Comparison of ENCODE assay signal across 1 cellular context in the genomic region with DNA sequence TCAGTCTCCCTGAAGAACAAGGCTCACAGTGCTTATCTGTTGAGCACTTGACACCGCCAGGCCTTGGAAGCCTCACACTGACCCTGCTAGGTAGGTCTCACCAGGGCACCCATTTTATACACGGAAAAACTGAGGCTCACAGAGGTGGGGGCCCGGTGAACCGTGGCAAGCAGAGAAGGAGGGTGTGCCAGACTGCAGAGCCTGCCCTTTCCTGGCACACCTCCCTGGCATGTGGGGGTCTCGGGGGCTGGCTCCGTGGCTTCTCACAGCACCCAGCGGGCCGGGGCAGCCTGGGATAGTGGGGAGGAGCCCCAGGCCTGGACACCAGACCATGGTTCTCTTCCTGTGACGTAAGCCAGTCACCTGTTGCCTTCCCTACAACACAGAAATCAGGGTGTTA.
TF ChIP-seq lines count a peak whose summit lies in the region.

No MANE protein-coding gene starts in this region.

TF ChIP-seq in K562, 482 proteins besides CTCF, POLR2A, EP300 and RAD21 (continued from another document):
- TF ChIP-seq, protein P1, sequence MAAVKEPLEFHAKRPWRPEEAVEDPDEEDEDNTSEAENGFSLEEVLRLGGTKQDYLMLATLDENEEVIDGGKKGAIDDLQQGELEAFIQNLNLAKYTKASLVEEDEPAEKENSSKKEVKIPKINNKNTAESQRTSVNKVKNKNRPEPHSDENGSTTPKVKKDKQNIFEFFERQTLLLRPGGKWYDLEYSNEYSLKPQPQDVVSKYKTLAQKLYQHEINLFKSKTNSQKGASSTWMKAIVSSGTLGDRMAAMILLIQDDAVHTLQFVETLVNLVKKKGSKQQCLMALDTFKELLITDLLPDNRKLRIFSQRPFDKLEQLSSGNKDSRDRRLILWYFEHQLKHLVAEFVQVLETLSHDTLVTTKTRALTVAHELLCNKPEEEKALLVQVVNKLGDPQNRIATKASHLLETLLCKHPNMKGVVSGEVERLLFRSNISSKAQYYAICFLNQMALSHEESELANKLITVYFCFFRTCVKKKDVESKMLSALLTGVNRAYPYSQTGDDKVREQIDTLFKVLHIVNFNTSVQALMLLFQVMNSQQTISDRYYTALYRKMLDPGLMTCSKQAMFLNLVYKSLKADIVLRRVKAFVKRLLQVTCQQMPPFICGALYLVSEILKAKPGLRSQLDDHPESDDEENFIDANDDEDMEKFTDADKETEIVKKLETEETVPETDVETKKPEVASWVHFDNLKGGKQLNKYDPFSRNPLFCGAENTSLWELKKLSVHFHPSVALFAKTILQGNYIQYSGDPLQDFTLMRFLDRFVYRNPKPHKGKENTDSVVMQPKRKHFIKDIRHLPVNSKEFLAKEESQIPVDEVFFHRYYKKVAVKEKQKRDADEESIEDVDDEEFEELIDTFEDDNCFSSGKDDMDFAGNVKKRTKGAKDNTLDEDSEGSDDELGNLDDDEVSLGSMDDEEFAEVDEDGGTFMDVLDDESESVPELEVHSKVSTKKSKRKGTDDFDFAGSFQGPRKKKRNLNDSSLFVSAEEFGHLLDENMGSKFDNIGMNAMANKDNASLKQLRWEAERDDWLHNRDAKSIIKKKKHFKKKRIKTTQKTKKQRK (IDR thresholded peaks at IDR 0.05; ENCODE audit: borderline replicate concordance, low read depth, low read length), result no peak
TF ChIP-seq in K562: peak in this region for 1.
